1 cellular context compared by ENCODE assay signal in the genomic region with DNA sequence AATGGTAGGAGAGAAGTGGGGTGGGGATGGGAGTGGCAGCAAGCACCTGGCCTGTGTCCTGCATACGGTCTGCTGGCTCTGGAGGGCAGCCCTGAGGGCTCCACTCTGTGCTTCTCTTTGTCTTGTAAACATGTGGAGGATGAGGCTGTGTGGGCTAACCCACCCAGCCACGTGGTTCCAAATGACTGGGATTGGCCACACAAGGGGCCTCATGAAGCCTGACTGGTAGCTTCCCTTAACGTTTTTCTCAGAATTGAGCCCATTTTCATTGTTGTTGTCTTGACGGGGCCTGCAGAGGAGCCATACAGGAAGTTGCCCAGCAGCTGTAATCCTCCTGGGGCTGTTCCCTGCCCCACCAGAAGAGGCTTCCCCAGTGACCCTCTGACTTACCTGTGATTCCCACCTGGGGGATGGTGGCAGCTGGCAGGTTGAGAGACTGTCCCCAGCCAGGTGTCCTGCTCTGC.
TF ChIP-seq lines count a peak whose summit lies in the region.

No MANE protein-coding gene starts in this region.

TF ChIP-seq in GM12878, 131 proteins besides CTCF, POLR2A, EP300 and RAD21:
- TF ChIP-seq, protein P1, sequence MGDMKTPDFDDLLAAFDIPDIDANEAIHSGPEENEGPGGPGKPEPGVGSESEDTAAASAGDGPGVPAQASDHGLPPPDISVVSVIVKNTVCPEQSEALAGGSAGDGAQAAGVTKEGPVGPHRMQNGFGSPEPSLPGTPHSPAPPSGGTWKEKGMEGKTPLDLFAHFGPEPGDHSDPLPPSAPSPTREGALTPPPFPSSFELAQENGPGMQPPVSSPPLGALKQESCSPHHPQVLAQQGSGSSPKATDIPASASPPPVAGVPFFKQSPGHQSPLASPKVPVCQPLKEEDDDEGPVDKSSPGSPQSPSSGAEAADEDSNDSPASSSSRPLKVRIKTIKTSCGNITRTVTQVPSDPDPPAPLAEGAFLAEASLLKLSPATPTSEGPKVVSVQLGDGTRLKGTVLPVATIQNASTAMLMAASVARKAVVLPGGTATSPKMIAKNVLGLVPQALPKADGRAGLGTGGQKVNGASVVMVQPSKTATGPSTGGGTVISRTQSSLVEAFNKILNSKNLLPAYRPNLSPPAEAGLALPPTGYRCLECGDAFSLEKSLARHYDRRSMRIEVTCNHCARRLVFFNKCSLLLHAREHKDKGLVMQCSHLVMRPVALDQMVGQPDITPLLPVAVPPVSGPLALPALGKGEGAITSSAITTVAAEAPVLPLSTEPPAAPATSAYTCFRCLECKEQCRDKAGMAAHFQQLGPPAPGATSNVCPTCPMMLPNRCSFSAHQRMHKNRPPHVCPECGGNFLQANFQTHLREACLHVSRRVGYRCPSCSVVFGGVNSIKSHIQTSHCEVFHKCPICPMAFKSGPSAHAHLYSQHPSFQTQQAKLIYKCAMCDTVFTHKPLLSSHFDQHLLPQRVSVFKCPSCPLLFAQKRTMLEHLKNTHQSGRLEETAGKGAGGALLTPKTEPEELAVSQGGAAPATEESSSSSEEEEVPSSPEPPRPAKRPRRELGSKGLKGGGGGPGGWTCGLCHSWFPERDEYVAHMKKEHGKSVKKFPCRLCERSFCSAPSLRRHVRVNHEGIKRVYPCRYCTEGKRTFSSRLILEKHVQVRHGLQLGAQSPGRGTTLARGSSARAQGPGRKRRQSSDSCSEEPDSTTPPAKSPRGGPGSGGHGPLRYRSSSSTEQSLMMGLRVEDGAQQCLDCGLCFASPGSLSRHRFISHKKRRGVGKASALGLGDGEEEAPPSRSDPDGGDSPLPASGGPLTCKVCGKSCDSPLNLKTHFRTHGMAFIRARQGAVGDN (IDR thresholded peaks at IDR 0.05), result 0 out of 2 replicates have a peak, but pooled peaks have one; percentile 28
- TF ChIP-seq CREB1 (IDR thresholded peaks at IDR 0.05; ENCODE audit: low read depth) (no peak), ATF7 (IDR thresholded peaks at IDR 0.05; ENCODE audit: low read depth) (no peak), CEBPB (IDR thresholded peaks at IDR 0.05; ENCODE audit: borderline replicate concordance in 1 of 2, low read depth in 2 of 2, low read length in 2 of 2) (no peak), MEF2B (IDR thresholded peaks at IDR 0.05; ENCODE audit: partially characterized antibody, poor library complexity, severe bottlenecking) (peak; percentile 22)
